Comparison of ENCODE assay signal across 16 cellular contexts in the genomic region with DNA sequence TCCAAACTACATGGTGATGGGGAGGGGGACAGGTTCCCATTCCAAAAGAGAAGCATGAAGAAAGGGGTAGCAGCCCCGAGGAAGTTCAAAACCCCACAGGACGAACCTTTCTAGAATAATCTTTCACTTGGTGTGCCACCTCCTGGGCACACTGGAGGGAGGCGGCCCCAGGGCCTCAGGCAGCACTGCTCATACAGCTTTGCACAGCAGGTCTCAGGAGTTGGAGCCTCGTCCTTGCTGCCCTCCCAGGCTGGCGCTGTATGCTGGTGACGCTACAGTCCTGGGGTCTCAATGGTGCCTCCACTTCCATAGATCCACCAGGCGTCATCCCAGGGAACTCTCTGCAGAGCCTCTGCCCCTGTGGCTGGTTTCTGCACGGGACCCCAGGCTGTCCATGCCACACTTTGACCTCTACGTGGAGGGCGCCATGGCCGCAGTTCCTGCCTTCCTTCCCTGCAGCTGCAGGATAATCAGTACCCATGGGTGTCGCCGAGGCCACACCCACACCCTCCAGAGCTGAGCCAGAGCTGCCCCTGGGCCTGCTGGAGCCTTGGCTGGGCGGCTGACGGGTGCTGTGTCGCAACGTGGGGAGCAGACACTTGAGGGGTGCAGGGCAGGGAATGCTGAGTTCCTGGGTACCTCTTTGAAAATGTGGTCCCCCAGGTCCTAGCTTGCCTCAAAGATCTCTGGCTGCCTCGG.
"Had no signal": no experiment of that assay in that cellular context is flagged by ENCODE, and none has a peak within 500 bp of the region (broad histone marks: within the 10 kb centered on the region; RNA-seq: fewer than 3 reads in every experiment).

No MANE protein-coding gene starts in this region.

- H3K27me3 Mint-ChIP-seq: activated CD4-positive, alpha-beta memory T cell treated with anti-CD3 and anti-CD28 coated beads, Interleukin-2, amount 10 ng/mL, durations not matched to agents 7 days and 5 days; activated CD4-positive, alpha-beta T cell treated with anti-CD3 and anti-CD28 coated beads for 36 hours had no signal

- H3K36me3 ChIP-seq: adrenal gland, ovary had no signal

- ATAC-seq: activated CD4-positive, alpha-beta T cell treated with anti-CD3 and anti-CD28 coated beads for 36 hours; esophagus mucosa; left lobe of liver; natural killer cell; stimulated activated effector memory CD8-positive, alpha-beta T cell treated with anti-CD3 and anti-CD28 coated beads, Interleukin-12 subunit alpha, Interleukin-12 subunit beta, amount 100 ng/mL, for 72 hours; T-helper 17 cell had no signal

- DNase-seq: activated CD4-positive, alpha-beta memory T cell treated with anti-CD3 and anti-CD28 coated beads, Interleukin-2, amount 10 ng/mL, durations not matched to agents 7 days and 5 days; activated CD4-positive, alpha-beta T cell treated with anti-CD3 and anti-CD28 coated beads for 36 hours; activated naive CD4-positive, alpha-beta T cell treated with anti-CD3 and anti-CD28 coated beads, Interleukin-2, amount 50 U/mL, for 16 hours; activated T-cell treated with anti-CD3 and anti-CD28 coated beads, Interleukin-2, amount 50 U/mL, for 24 hours; adrenal gland; caudate nucleus; hippocampal formation; natural killer cell; T-helper 17 cell; tibial artery had no signal

- H3K9me3 ChIP-seq: adrenal gland, ovary, tibial artery had no signal

- H3K36me3 Mint-ChIP-seq: memory B cell; natural killer cell; stimulated activated effector memory CD8-positive, alpha-beta T cell treated with anti-CD3 and anti-CD28 coated beads, Interleukin-12 subunit alpha, Interleukin-12 subunit beta, amount 100 ng/mL, for 72 hours had no signal

- H3K4me1 Mint-ChIP-seq: activated CD4-positive, alpha-beta memory T cell treated with anti-CD3 and anti-CD28 coated beads, Interleukin-2, amount 10 ng/mL, durations not matched to agents 7 days and 5 days; activated CD4-positive, alpha-beta T cell treated with anti-CD3 and anti-CD28 coated beads for 36 hours; memory B cell; natural killer cell had no signal

- H3K27ac Mint-ChIP-seq: activated CD4-positive, alpha-beta memory T cell treated with anti-CD3 and anti-CD28 coated beads, Interleukin-2, amount 10 ng/mL, durations not matched to agents 7 days and 5 days; activated CD4-positive, alpha-beta T cell treated with anti-CD3 and anti-CD28 coated beads for 36 hours; activated T-cell treated with anti-CD3 and anti-CD28 coated beads, Interleukin-2, amount 50 U/mL, for 24 hours; memory B cell; natural killer cell; stimulated activated effector memory CD8-positive, alpha-beta T cell treated with anti-CD3 and anti-CD28 coated beads, Interleukin-12 subunit alpha, Interleukin-12 subunit beta, amount 100 ng/mL, for 72 hours; T-helper 17 cell had no signal

- H3K4me1 ChIP-seq: adrenal gland had no signal

- H3K9me3 Mint-ChIP-seq: activated CD4-positive, alpha-beta memory T cell treated with anti-CD3 and anti-CD28 coated beads, Interleukin-2, amount 10 ng/mL, durations not matched to agents 7 days and 5 days; activated T-cell treated with anti-CD3 and anti-CD28 coated beads, Interleukin-2, amount 50 U/mL, for 24 hours; memory B cell; natural killer cell; stimulated activated effector memory CD8-positive, alpha-beta T cell treated with anti-CD3 and anti-CD28 coated beads, Interleukin-12 subunit alpha, Interleukin-12 subunit beta, amount 100 ng/mL, for 72 hours had no signal

- H3K27me3 ChIP-seq: adrenal gland, ovary, tibial artery had no signal

- H3K4me3 Mint-ChIP-seq: activated CD4-positive, alpha-beta memory T cell treated with anti-CD3 and anti-CD28 coated beads, Interleukin-2, amount 10 ng/mL, durations not matched to agents 7 days and 5 days; activated CD4-positive, alpha-beta T cell treated with anti-CD3 and anti-CD28 coated beads for 36 hours; activated T-cell treated with anti-CD3 and anti-CD28 coated beads, Interleukin-2, amount 50 U/mL, for 24 hours; memory B cell; natural killer cell; stimulated activated effector memory CD8-positive, alpha-beta T cell treated with anti-CD3 and anti-CD28 coated beads, Interleukin-12 subunit alpha, Interleukin-12 subunit beta, amount 100 ng/mL, for 72 hours; T-helper 17 cell had no signal

- H3K4me3 ChIP-seq: adrenal gland, coronary artery, ovary, tibial artery had no signal
